In the genomic region with DNA sequence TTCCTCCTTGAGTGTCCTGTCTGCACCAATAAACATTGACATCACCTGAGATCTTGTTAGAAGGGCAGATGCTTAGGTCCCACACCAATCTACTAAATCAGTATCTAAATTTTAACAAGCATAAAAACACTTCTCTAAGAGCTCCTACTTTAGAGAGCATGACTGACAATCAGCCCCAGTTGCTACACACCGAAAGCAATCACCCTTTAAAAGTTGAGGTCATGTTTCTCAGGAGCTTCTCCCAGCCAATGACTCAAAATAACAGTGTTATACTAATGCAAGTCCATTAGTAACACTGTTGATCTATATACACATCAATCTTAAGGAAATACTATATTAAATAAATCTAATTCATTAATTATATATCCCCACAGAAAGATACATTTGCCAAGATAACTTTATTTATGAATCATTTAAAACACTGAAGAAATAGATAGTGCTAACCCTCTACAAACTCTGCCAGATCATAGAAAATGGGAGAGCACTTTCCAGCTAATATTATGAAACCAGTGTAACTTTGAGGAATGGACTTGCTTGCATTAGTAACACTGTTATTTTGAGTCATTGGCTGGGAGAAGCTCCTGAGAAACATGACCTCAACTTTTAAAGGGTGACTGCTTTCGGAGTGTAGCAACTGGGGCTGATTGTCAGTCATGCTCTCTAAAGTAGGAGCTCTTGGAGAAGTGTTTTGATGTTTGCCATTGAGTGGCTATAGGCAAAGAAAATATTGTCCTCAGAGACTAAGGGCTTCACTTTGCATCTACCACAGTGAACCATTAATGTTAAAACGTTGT, we compare ENCODE assay signal across 18 cellular contexts.
DNase-seq lines count a peak whose midpoint lies in the region; ATAC-seq and TF ChIP-seq lines count a peak whose summit lies in the region.
"Had no signal": no experiment of that assay in that cellular context is flagged by ENCODE, and none has a peak within 500 bp of the region (broad histone marks: within the 10 kb centered on the region; RNA-seq: fewer than 3 reads in every experiment).

No MANE protein-coding gene starts in this region.

- H4K20me1 ChIP-seq in mammary epithelial cell (ENCODE audit: insufficient read depth, low read length): no peaks in the 10 kb centered on the region
- H4K20me1 ChIP-seq: BLaER1 had no signal

- no peaks in the 10 kb centered on the region for H3K27me3 Mint-ChIP-seq in MCF 10A (ENCODE audit: insufficient read depth, unreplicated experiment)
- H3K27me3 Mint-ChIP-seq: CD8-positive, alpha-beta memory T cell had no signal

- H3K27me3 ChIP-seq in mammary epithelial cell (ENCODE audit: insufficient read depth, low read length) (peaks cover 2% of the 10 kb centered on the region), psoas muscle (ENCODE audit: insufficient read depth in 3 of 3, low read length in 2 of 3) (no peaks in the 10 kb centered on the region)

- no peak overlapping the region for H3K27ac Mint-ChIP-seq in MCF 10A (ENCODE audit: low read depth, unreplicated experiment)
- H3K27ac Mint-ChIP-seq: CD8-positive, alpha-beta memory T cell; GM23338 had no signal

- no peak overlapping the region for H3K9ac ChIP-seq in mammary epithelial cell (ENCODE audit: insufficient read depth, low read length)
- H3K9ac ChIP-seq: BLaER1 had no signal

- H3K36me3 ChIP-seq in mammary epithelial cell (ENCODE audit: insufficient read depth, low read length) (no peaks in the 10 kb centered on the region), psoas muscle (ENCODE audit: insufficient read depth in 1 of 2, low read depth in 1 of 2) (no peaks in the 10 kb centered on the region)
- H3K36me3 ChIP-seq: BLaER1 had no signal

- H3K9me3 ChIP-seq in mammary epithelial cell (replicated peaks; ENCODE audit: insufficient read depth, low read length) (no peaks in the 10 kb centered on the region), psoas muscle (no peaks in the 10 kb centered on the region)

- H3K4me2 ChIP-seq in mammary epithelial cell (ENCODE audit: insufficient read depth, low read depth, low read length): no peak overlapping the region
- H3K4me2 ChIP-seq: BLaER1, GM23338 had no signal

- BruUV-seq in MCF 10A (replicated peaks; lab: Mats Ljungman, UMichigan) (no TSS peak), mammary epithelial cell (replicated peaks; lab: Mats Ljungman, UMichigan) (no TSS peak)

- H2AFZ ChIP-seq in mammary epithelial cell (ENCODE audit: low read depth, low read length): no peak overlapping the region
- H2AFZ ChIP-seq: GM23338 had no signal

- WGBS in mammary epithelial cell (ENCODE audit: low coverage, missing lambda C conversion rate): 36% methylated on average over 3 of the region's 3 CpGs
- 31 to 36% (median 35%) methylated on average over 3 of the region's 3 CpGs for WGBS in psoas muscle, 3 donors

- ATAC-seq in psoas muscle (peak; percentile 40 to 83 (median 70)), HG02798 (IDR thresholded peaks at IDR 0.05; ENCODE audit: poor library complexity, unreplicated experiment) (no peak)
- no peak for ATAC-seq in activated CD4-positive, CD25-positive, alpha-beta regulatory T cell treated with anti-CD3 and anti-CD28 coated beads, Interleukin-2, amount 50 U/mL, for 24 hours
- ATAC-seq: GM12878, GM23338 had no signal

- dilution Hi-C loops in mammary epithelial cell (cut with HindIII; ENCODE audit: low sequenced_read_pairs): no loop called here

- DNase-seq in MCF 10A (ENCODE audit: unreplicated experiment) (peak; percentile 1), mammary epithelial cell (no peak), glomerular visceral epithelial cell (ENCODE audit: extremely low spot score) (peak; percentile 2), psoas muscle (no peak), KG1 (lab: John Stamatoyannopoulos, UW) (no peak), MV-4-11 (lab: John Stamatoyannopoulos, UW) (no peak)
- DNase-seq: 8988T; AML-193; Calu3; CD8-positive, alpha-beta memory T cell; DMS 273 treated with DMSO at 0.1 percent for 48 hours; DMS79; H7 had no signal

- in situ Hi-C loops in mammary epithelial cell (cut with MboI; ENCODE audit: low sequenced_read_pairs in 2 of 2): no loop called here

- POLR2A ChIA-PET in MCF 10A (lab: Yijun Ruan, JAX): interaction anchor here (1.0 kb wide), 1 partner anchor 14 kb away, joined by 3 read pairs; no protein-coding TSS in a partner anchor

- no peak overlapping the region for H3K4me3 Mint-ChIP-seq in MCF 10A (ENCODE audit: unreplicated experiment)
- H3K4me3 Mint-ChIP-seq: CD8-positive, alpha-beta memory T cell; GM23338 had no signal

- H3K4me1 Mint-ChIP-seq in MCF 10A (ENCODE audit: insufficient read depth, unreplicated experiment): no peaks in the 10 kb centered on the region
- H3K4me1 Mint-ChIP-seq: CD8-positive, alpha-beta memory T cell; GM23338 had no signal

- no peak overlapping the region for H3K27ac ChIP-seq in mammary epithelial cell (ENCODE audit: insufficient read depth, low read depth, low read length)
- no peak overlapping the region for H3K27ac ChIP-seq in psoas muscle
- H3K27ac ChIP-seq: BLaER1 had no signal

- CTCF ChIA-PET in MCF 10A (lab: Yijun Ruan, JAX): interaction anchor here (0.6 kb wide), 1 partner anchor 345 kb away, joined by 3 read pairs; no protein-coding TSS in a partner anchor
- CTCF ChIA-PET in mammary epithelial cell (lab: Charles Lee; ENCODE audit: low non-redundant PET): no interaction called here

- TF ChIP-seq CTCF in MCF 10A (IDR thresholded peaks at IDR 0.05; ENCODE audit: unreplicated experiment) (no peak), mammary epithelial cell (conservative IDR thresholded peaks at IDR 0.05 in 1 of 2, IDR thresholded peaks at IDR 0.05 in 1 of 2; ENCODE audit: extremely low read depth in 1 of 2, insufficient read depth in 1 of 2, low read depth in 1 of 2, low read length in 2 of 2) (no peak), psoas muscle (IDR thresholded peaks at IDR 0.05) (no peak)

- intact Hi-C loops in MCF 10A (cut with micrococcal nuclease) (no loop called here), mammary epithelial cell (cut with micrococcal nuclease) (no loop called here), psoas muscle (cut with DNase I) (no loop called here)

- H3K4me3 ChIP-seq in mammary epithelial cell (replicated peaks in 1 of 3; ENCODE audit: insufficient read depth in 1 of 3, low read depth in 2 of 3, low read length in 3 of 3): no peak overlapping the region
- no peak overlapping the region for H3K4me3 ChIP-seq in psoas muscle
- H3K4me3 ChIP-seq: BLaER1, GM12878, GM23338 had no signal

- H3K36me3 Mint-ChIP-seq in MCF 10A (ENCODE audit: insufficient read depth, unreplicated experiment): no peaks in the 10 kb centered on the region
- H3K36me3 Mint-ChIP-seq: CD8-positive, alpha-beta memory T cell had no signal

- H3K4me1 ChIP-seq in mammary epithelial cell (ENCODE audit: insufficient read depth, low read length) (no peaks in the 10 kb centered on the region), psoas muscle (no peaks in the 10 kb centered on the region)
- H3K4me1 ChIP-seq: BLaER1 had no signal

- H3K9me3 Mint-ChIP-seq in MCF 10A (ENCODE audit: unreplicated experiment): peaks cover 6% of the 10 kb centered on the region
- H3K9me3 Mint-ChIP-seq: GM23338 had no signal

- H3K79me2 ChIP-seq in mammary epithelial cell (ENCODE audit: insufficient read depth, low read length): no peaks in the 10 kb centered on the region

Comparison
In these comparisons a context has a peak if more than half of its experiments do, and no peak if none do; other contexts are left out.
1. DNase-seq: peak in MCF 10A (single experiment) and glomerular visceral epithelial cell (single experiment); none in mammary epithelial cell (single experiment), psoas muscle (0 of 2), KG1 (single experiment) and MV-4-11 (single experiment).
2. ATAC-seq: peak in psoas muscle (4 of 4); none in HG02798 (single experiment) and activated CD4-positive, CD25-positive, alpha-beta regulatory T cell treated with anti-CD3 and anti-CD28 coated beads, Interleukin-2, amount 50 U/mL, for 24 hours (0 of 2).